30 cellular contexts compared by ENCODE assay signal in the genomic region with DNA sequence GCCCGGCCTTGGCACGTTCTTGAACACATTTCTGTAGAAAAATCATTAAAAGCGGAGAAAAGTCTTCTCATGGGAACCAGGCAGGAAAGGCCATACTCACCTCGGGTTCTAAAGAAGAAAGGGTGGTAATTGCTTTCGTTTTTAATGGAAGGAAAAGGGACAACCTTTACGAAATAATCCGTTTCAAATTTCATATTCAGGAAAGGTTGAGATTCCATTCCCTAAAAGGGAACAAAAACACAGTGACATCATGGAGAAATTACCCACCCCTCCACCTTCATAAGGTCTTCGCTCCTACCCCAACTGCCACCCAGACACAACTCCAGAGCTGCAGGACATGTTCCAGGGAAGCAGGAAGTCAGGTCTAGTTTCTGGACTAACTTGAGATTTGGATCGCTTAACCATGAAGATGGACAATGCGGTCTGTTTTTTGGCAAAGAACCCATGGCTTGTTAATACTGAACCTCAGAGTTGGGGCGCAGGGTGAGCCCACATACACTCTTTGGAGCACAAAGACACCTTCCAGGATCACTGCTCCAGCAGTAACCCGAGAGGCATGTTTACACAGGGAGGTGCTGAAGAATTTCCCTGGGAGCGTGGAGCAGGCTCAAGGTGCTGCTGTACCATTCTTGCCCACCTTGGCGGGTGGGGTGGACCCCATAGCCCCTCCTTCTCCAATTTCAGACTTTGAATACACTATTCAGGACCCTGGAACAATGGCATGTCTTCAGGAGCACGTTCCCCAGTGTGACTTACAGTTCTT. TPM values are rescaled to one million over a fixed set of nuclear protein-coding genes. Genes with fewer than 3 reads are reported as not detected.
DNase-seq lines count a peak whose midpoint lies in the region; ATAC-seq and TF ChIP-seq lines count a peak whose summit lies in the region.
"Had no signal": no experiment of that assay in that cellular context is flagged by ENCODE, and none has a peak within 500 bp of the region (broad histone marks: within the 10 kb centered on the region; RNA-seq: fewer than 3 reads in every experiment).

No MANE protein-coding gene starts in this region.

- H3K9me3 ChIP-seq in HUES6 (ENCODE audit: control insufficient read depth, insufficient read depth, low read depth, low read length): no peaks in the 10 kb centered on the region
- H3K9me3 ChIP-seq in iPS-20b (ENCODE audit: insufficient read depth, low read depth, low read length): no peaks in the 10 kb centered on the region
- H3K9me3 ChIP-seq: BLaER1 treated with 17β-estradiol and CSF1 and Interleukin-3, amounts not matched to agents 10 nM and 100 nM; esophagus squamous epithelium; mucosa of descending colon; pancreas; SJSA1; tibial nerve had no signal

- peaks cover 30% of the 10 kb centered on the region for H3K4me1 Mint-ChIP-seq in brain
- H3K4me1 Mint-ChIP-seq: activated B cell treated with CpG ODN at 0.5 μM for 24 hours had no signal

- H3K4me3 Mint-ChIP-seq in brain: no peak overlapping the region
- H3K4me3 Mint-ChIP-seq: activated B cell treated with CpG ODN at 0.5 μM for 24 hours; natural killer cell treated with Interleukin-12 subunit alpha and Interleukin-12 subunit beta and Interleukin-15 and Interleukin-18, amount 100 ng/mL, for 72 hours had no signal

- no peaks in the 10 kb centered on the region for H3K9me3 Mint-ChIP-seq in brain
- H3K9me3 Mint-ChIP-seq: activated B cell treated with CpG ODN at 0.5 μM for 24 hours; natural killer cell treated with Interleukin-12 subunit alpha and Interleukin-12 subunit beta and Interleukin-15 and Interleukin-18, amount 100 ng/mL, for 72 hours had no signal

- H3K36me3 Mint-ChIP-seq in brain: peaks cover 83% of the 10 kb centered on the region
- H3K36me3 Mint-ChIP-seq: natural killer cell treated with Interleukin-12 subunit alpha and Interleukin-12 subunit beta and Interleukin-15 and Interleukin-18, amount 100 ng/mL, for 72 hours had no signal

- H3K36me3 ChIP-seq in HUES6 (ENCODE audit: control insufficient read depth, insufficient read depth, low read length): peaks cover 71% of the 10 kb centered on the region
- peaks cover 77% of the 10 kb centered on the region for H3K36me3 ChIP-seq in iPS-20b (ENCODE audit: insufficient read depth, low read depth, low read length)
- H3K36me3 ChIP-seq: BLaER1 treated with 17β-estradiol and CSF1 and Interleukin-3, amounts not matched to agents 10 nM and 100 nM; pancreas; SJSA1 had no signal

- no peak for ATAC-seq in GM18858 (IDR thresholded peaks at IDR 0.05; ENCODE audit: unreplicated experiment)
- ATAC-seq: foreskin keratinocyte; mucosa of descending colon; natural killer cell treated with Interleukin-12 subunit alpha and Interleukin-12 subunit beta and Interleukin-15 and Interleukin-18, amount 100 ng/mL, for 72 hours; pancreas; sciatic nerve had no signal

- H3K4me1 ChIP-seq in HUES6 (ENCODE audit: control insufficient read depth, insufficient read depth, low read length) (peaks cover 24% of the 10 kb centered on the region), iPS-20b (ENCODE audit: insufficient read depth, low read length) (peaks cover 23% of the 10 kb centered on the region; the same call in 1 of the 2 replicates)
- H3K4me1 ChIP-seq: BLaER1 treated with 17β-estradiol and CSF1 and Interleukin-3, amounts not matched to agents 10 nM and 100 nM; foreskin keratinocyte; pancreas; SJSA1; tibial nerve had no signal

- H3K4me3 ChIP-seq in HUES6 (ENCODE audit: low read depth, low read length) (no peak overlapping the region), iPS-20b (ENCODE audit: low read length) (no peak overlapping the region), retinal pigment epithelial cell (ENCODE audit: low read length) (peak overlapping the region; percentile 8)
- H3K4me3 ChIP-seq: BLaER1 treated with 17β-estradiol and CSF1 and Interleukin-3, amounts not matched to agents 10 nM and 100 nM; esophagus squamous epithelium; lung; mucosa of descending colon; pancreas; SJSA1; tibial nerve had no signal

- H3K27me3 ChIP-seq in HUES6 (ENCODE audit: control insufficient read depth, insufficient read depth, low read length) (no peaks in the 10 kb centered on the region), iPS-20b (ENCODE audit: insufficient read depth, low read length) (no peaks in the 10 kb centered on the region)
- H3K27me3 ChIP-seq: BLaER1 treated with 17β-estradiol and CSF1 and Interleukin-3, amounts not matched to agents 10 nM and 100 nM; esophagus squamous epithelium; foreskin keratinocyte; pancreas; SJSA1; tibial nerve had no signal

- TF ChIP-seq CTCF in brain (conservative IDR thresholded peaks at IDR 0.05) (no peak), retinal pigment epithelial cell (conservative IDR thresholded peaks at IDR 0.05; ENCODE audit: low read depth, low read length) (no peak)

- DNase-seq in retinal pigment epithelial cell (ENCODE audit: low read depth) (no peak), DMS79 treated with DMSO at 0.1 percent for 48 hours (lab: John Stamatoyannopoulos, UW) (no peak), NCI-H1694 (lab: John Stamatoyannopoulos, UW) (no peak)
- DNase-seq: activated B cell treated with CpG ODN at 0.5 μM for 24 hours; activated CD4-positive, alpha-beta T cell treated with anti-CD3 and anti-CD28 coated beads, Interleukin-2, amount 50 U/mL, for 1 hour; activated gamma-delta T cell; activated T-cell treated with anti-CD3 and anti-CD28 coated beads, Interleukin-2, amount 50 U/mL, for 1 hour; cerebellar nuclear complex; dermis blood vessel endothelial cell; esophagus squamous epithelium; foreskin keratinocyte; head of caudate nucleus; mucosa of descending colon; NCI-H1105; NCI-H187 treated with DMSO at 0.1 percent for 48 hours; NCI-H510A treated with DMSO at 0.1 percent for 48 hours; pancreas; RPMI8226; stimulated activated CD4-positive, alpha-beta T cell treated with anti-CD3 and anti-CD28 coated beads, Interleukin-2, amount 100 ng/mL, for 48 hours; T-helper 9 cell had no signal

- H3K27ac Mint-ChIP-seq in brain: peak overlapping the region in 3 of 5 experiments; percentile 86 to 95 (median 89)
- H3K27ac Mint-ChIP-seq: activated B cell treated with CpG ODN at 0.5 μM for 24 hours; natural killer cell treated with Interleukin-12 subunit alpha and Interleukin-12 subunit beta and Interleukin-15 and Interleukin-18, amount 100 ng/mL, for 72 hours had no signal

- H3K27ac ChIP-seq in HUES6 (ENCODE audit: low read depth, low read length) (0 out of 2 replicates have a peak overlapping the region, but pooled peaks have one; percentile 20), iPS-20b (ENCODE audit: low read length) (no peak overlapping the region)
- H3K27ac ChIP-seq: BLaER1 treated with 17β-estradiol and CSF1 and Interleukin-3, amounts not matched to agents 10 nM and 100 nM; esophagus squamous epithelium; foreskin keratinocyte; pancreas; SJSA1; tibial nerve had no signal

- no peaks in the 10 kb centered on the region for H3K27me3 Mint-ChIP-seq in brain
- H3K27me3 Mint-ChIP-seq: natural killer cell treated with Interleukin-12 subunit alpha and Interleukin-12 subunit beta and Interleukin-15 and Interleukin-18, amount 100 ng/mL, for 72 hours had no signal

- H3K9ac ChIP-seq in HUES6 (ENCODE audit: low read length) (no peak overlapping the region), iPS-20b (ENCODE audit: low read depth, low read length) (peak overlapping the region; percentile 33; the same call in 1 of the 2 replicates)
- H3K9ac ChIP-seq: BLaER1 treated with 17β-estradiol and CSF1 and Interleukin-3, amounts not matched to agents 10 nM and 100 nM had no signal

RNA-seq across cellular contexts. Expression of a gene that starts 49.2 kb away (rescaled TPM):
- not detected for polyA plus RNA-seq in brain (ENCODE audit: insufficient read depth, low read depth, low replicate concordance)
- polyA plus RNA-seq: pancreas had no signal

RNA-seq across cellular contexts. Expression of a gene that starts 55.5 kb away (rescaled TPM):
- 6.1 TPM for polyA plus RNA-seq in brain (ENCODE audit: insufficient read depth, low read depth, low replicate concordance)
